In the genomic region with DNA sequence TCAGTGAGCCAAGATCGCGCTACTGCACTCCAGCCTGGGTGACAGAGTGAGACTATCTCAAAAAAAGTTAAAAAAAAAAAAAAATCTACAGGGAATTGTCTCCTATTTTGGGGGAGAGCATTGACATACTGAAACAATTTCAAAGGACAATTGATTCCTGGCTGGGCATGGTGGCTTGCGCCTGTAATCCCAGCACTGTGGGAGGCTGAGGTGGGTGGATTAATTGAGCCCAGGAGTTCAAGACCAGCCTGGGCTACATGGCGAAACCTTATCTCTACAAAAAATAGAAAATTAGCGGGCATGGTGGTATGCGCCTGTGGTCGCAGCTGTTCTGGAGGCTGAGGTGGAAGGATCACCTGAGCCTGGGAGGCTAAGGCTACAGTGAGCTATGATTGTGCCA, we compare ENCODE assay signal across 16 cellular contexts. TPM values are rescaled to one million over a fixed set of nuclear protein-coding genes. Genes with fewer than 3 reads are reported as not detected.
DNase-seq lines count a peak whose midpoint lies in the region; ATAC-seq and TF ChIP-seq lines count a peak whose summit lies in the region.
"Had no signal": no experiment of that assay in that cellular context is flagged by ENCODE, and none has a peak within 500 bp of the region (broad histone marks: within the 10 kb centered on the region; RNA-seq: fewer than 3 reads in every experiment).

No MANE protein-coding gene starts in this region.

- H3K4me3 Mint-ChIP-seq in T-helper 17 cell: no peak overlapping the region
- H3K4me3 Mint-ChIP-seq in dendritic cell treated with granulocyte-macrophage colony-stimulating factor and Interleukin-4, amounts not matched to agents 40 ng/mL and 50 ng/mL, for 4 days: no peak overlapping the region
- no peak overlapping the region for H3K4me3 Mint-ChIP-seq in effector memory CD8-positive, alpha-beta T cell
- H3K4me3 Mint-ChIP-seq: CD4-positive, alpha-beta memory T cell; H9; HFFc6 had no signal

- 92 to 97% methylated on average over 7 of the region's 7 CpGs for WGBS in sigmoid colon, 2 donors

- TF ChIP-seq CTCF in sigmoid colon (IDR thresholded peaks at IDR 0.05): no peak

- peaks cover 11% of the 10 kb centered on the region for H3K36me3 Mint-ChIP-seq in T-helper 17 cell (ENCODE audit: low read depth)
- H3K36me3 Mint-ChIP-seq in dendritic cell treated with granulocyte-macrophage colony-stimulating factor and Interleukin-4, amounts not matched to agents 40 ng/mL and 50 ng/mL, for 4 days (ENCODE audit: low read depth): peaks cover 85% of the 10 kb centered on the region
- peaks cover 50% of the 10 kb centered on the region for H3K36me3 Mint-ChIP-seq in effector memory CD8-positive, alpha-beta T cell (ENCODE audit: insufficient read depth)

- no peak for TF ChIP-seq EP300 in sigmoid colon (IDR thresholded peaks at IDR 0.05)

- H3K4me3 ChIP-seq in sigmoid colon: no peak overlapping the region
- no peak overlapping the region for H3K4me3 ChIP-seq in H7 (ENCODE audit: insufficient read depth, low read depth, low read length)
- H3K4me3 ChIP-seq: GM23248 had no signal

- H3K27me3 ChIP-seq in sigmoid colon: no peaks in the 10 kb centered on the region
- H3K27me3 ChIP-seq in H7 (ENCODE audit: control insufficient read depth, insufficient read depth, low read length): no peaks in the 10 kb centered on the region

- DNase-seq in T-helper 17 cell (no peak), sigmoid colon (peak; percentile 18), SIG-M5 (lab: John Stamatoyannopoulos, UW) (no peak), H7 (no peak)
- no peak for DNase-seq in effector memory CD8-positive, alpha-beta T cell
- DNase-seq: C1 segment of cervical spinal cord; Calu3; CD4-positive, alpha-beta memory T cell; COR-L47; DMS53; DMS79 treated with DMSO at 0.1 percent for 48 hours; GM23248; H9; HFFc6 had no signal

- H3K9me3 ChIP-seq in T-helper 17 cell (ENCODE audit: control insufficient read depth, low read length, poor library complexity, severe bottlenecking) (no peaks in the 10 kb centered on the region), sigmoid colon (no peaks in the 10 kb centered on the region)

- intact Hi-C loops in dendritic cell treated with granulocyte-macrophage colony-stimulating factor and Interleukin-4, amounts not matched to agents 40 ng/mL and 50 ng/mL, for 4 days (cut with micrococcal nuclease): no loop called here
- intact Hi-C loops in sigmoid colon (cut with DNase I): no loop called here

- H3K4me1 ChIP-seq in sigmoid colon: no peaks in the 10 kb centered on the region

- H3K36me3 ChIP-seq in sigmoid colon (peaks cover 8 to 91% (median 33%) of the 10 kb centered on the region in 4 donors), H7 (replicated peaks; ENCODE audit: control insufficient read depth, insufficient read depth, low read length) (peaks cover 7% of the 10 kb centered on the region)

- H3K9me3 Mint-ChIP-seq in dendritic cell treated with granulocyte-macrophage colony-stimulating factor and Interleukin-4, amounts not matched to agents 40 ng/mL and 50 ng/mL, for 4 days: no peaks in the 10 kb centered on the region
- no peaks in the 10 kb centered on the region for H3K9me3 Mint-ChIP-seq in effector memory CD8-positive, alpha-beta T cell
- H3K9me3 Mint-ChIP-seq: CD4-positive, alpha-beta memory T cell; H9; HFFc6 had no signal

- no peak overlapping the region for H3K27ac ChIP-seq in sigmoid colon
- H3K27ac ChIP-seq: GM23248 had no signal

- H3K4me1 Mint-ChIP-seq in T-helper 17 cell: peaks cover 9% of the 10 kb centered on the region
- peaks cover 8% of the 10 kb centered on the region for H3K4me1 Mint-ChIP-seq in dendritic cell treated with granulocyte-macrophage colony-stimulating factor and Interleukin-4, amounts not matched to agents 40 ng/mL and 50 ng/mL, for 4 days (ENCODE audit: low read depth)
- peaks cover 0 to 2% of the 10 kb centered on the region in 2 donors for H3K4me1 Mint-ChIP-seq in effector memory CD8-positive, alpha-beta T cell (ENCODE audit: low read depth in 2 of 2)
- H3K4me1 Mint-ChIP-seq: H9 had no signal

- H3K27me3 Mint-ChIP-seq in T-helper 17 cell: no peaks in the 10 kb centered on the region
- no peaks in the 10 kb centered on the region for H3K27me3 Mint-ChIP-seq in dendritic cell treated with granulocyte-macrophage colony-stimulating factor and Interleukin-4, amounts not matched to agents 40 ng/mL and 50 ng/mL, for 4 days
- H3K27me3 Mint-ChIP-seq in effector memory CD8-positive, alpha-beta T cell: no peaks in the 10 kb centered on the region
- H3K27me3 Mint-ChIP-seq: CD4-positive, alpha-beta memory T cell had no signal

- peak overlapping the region; percentile 86 for H3K27ac Mint-ChIP-seq in T-helper 17 cell
- H3K27ac Mint-ChIP-seq in dendritic cell treated with granulocyte-macrophage colony-stimulating factor and Interleukin-4, amounts not matched to agents 40 ng/mL and 50 ng/mL, for 4 days: peak overlapping the region; percentile 17
- H3K27ac Mint-ChIP-seq in effector memory CD8-positive, alpha-beta T cell: peak overlapping the region in 1 of 2 donors; percentile 62
- H3K27ac Mint-ChIP-seq: HFFc6 had no signal

- no peak for ATAC-seq in T-helper 17 cell
- no peak for ATAC-seq in effector memory CD8-positive, alpha-beta T cell (replicated peaks)
- ATAC-seq: HCT116 had no signal

- TF ChIP-seq POLR2A in sigmoid colon (IDR thresholded peaks at IDR 0.05): no peak

RNA-seq across cellular contexts. Expression of gene GPR107, which starts 30.6 kb away (rescaled TPM):
- total RNA-seq in T-helper 17 cell: 10 to 100 TPM; 22.1 to 26.2 TPM
- total RNA-seq in sigmoid colon: 10 to 100 TPM; 18.9 to 27.7 (median 21.6) TPM
- 10 to 100 TPM in 1 of 3 donors, 1 to 10 TPM in 2; 3.6 to 34.1 (median 3.7) TPM for polyA plus RNA-seq in sigmoid colon
- 13.0 and 18.0 TPM in 2 replicates for total RNA-seq in H7 (2014; rRNA removed; shearing (Covaris generic))

RNA-seq across cellular contexts. Expression of gene FNBP1, which starts 41.3 kb away (rescaled TPM):
- total RNA-seq in T-helper 17 cell (100 to 1,000 TPM; 219 to 221 TPM), sigmoid colon (100 to 1,000 TPM in 3 of 4 donors, 10 to 100 TPM in 1; 92.8 to 172 (median 104) TPM)
- polyA plus RNA-seq in sigmoid colon: 10 to 100 TPM; 12.5 to 39.0 (median 13.2) TPM
- 16.0 and 19.6 TPM in 2 replicates for total RNA-seq in H7 (2014; rRNA removed; shearing (Covaris generic))
